7 cellular contexts compared by ENCODE assay signal in the genomic region with DNA sequence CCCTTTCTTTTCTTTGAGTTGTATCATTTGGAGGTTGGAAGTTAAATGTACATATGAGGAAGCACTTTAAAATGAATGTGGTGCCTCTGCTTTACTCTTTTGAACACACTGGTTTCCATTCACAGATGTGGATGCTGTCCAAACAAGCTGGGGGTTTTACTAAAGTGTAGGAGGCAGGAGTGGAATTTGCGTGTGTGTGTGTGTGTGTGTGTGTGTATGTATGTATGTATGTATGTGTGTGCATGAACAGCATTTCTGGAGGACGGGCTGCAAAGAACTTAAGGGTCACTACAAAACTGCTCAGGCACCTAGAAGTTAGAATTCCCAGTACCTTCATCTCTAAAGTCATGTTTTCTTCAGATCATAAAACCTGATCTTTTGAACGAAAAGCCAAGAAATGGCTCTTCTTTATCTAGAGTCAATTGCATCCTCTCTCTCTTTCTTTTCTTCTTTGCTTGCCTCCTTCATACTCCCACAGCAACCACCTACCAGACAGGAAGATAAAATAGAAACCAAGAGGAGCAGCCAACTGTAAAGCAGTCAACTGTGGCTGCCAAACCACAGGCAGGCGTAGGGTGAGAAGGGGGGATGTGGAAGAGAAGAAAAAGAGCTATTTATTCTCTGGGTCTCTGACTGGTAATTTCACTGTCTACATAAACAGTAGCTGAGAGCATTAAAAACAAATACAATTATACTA.
DNase-seq lines count a peak whose midpoint lies in the region; ATAC-seq, FAIRE-seq and TF ChIP-seq lines count a peak whose summit lies in the region.

No MANE protein-coding gene starts in this region.

- H2AFZ ChIP-seq in PC-3 (ENCODE audit: low read length) = no peak overlapping the region

- H3K9ac ChIP-seq in PC-3 (ENCODE audit: low read length) = no peak overlapping the region

- intact Hi-C loops in PC-3 (cut with micrococcal nuclease) = no loop called here
- intact Hi-C loops in ascending aorta (cut with DNase I) = no loop called here

- H3K4me3 ChIP-seq in epithelial cell of proximal tubule (ENCODE audit: low read depth, low read length) = no peak overlapping the region
- no peak overlapping the region for H3K4me3 ChIP-seq in PC-3 (ENCODE audit: low read length)
- no peak overlapping the region for H3K4me3 ChIP-seq in ascending aorta

- H3K27me3 ChIP-seq in PC-3 (ENCODE audit: low read length) (0 out of 2 replicates have a peak, but pooled peaks cover 7% of the 10 kb centered on the region), ascending aorta (no peaks in the 10 kb centered on the region)

- BruUV-seq in PC-3 (replicated peaks; lab: Mats Ljungman, UMichigan) = no TSS peak

- H3K9me2 ChIP-seq in PC-3 (replicated peaks; ENCODE audit: low read length) = no peaks in the 10 kb centered on the region

- POLR2A ChIA-PET in PC-3 (lab: Charles Lee; ENCODE audit: unreplicated experiment) = no interaction called here

- H3K79me2 ChIP-seq in PC-3 (ENCODE audit: low read length) = no peaks in the 10 kb centered on the region

- DNase-seq in GM19239 (ENCODE audit: insufficient read length, low spot score) (peak; percentile 14), OCI-M1 (lab: John Stamatoyannopoulos, UW) (peak; percentile 78), epithelial cell of proximal tubule (ENCODE audit: low read depth) (peak; percentile 36), PC-3 (no peak), NCI-H1048 (lab: John Stamatoyannopoulos, UW) (no peak), ascending aorta (ENCODE audit: low spot score in 2 of 2) (no peak)

- CTCF ChIA-PET in PC-3 (lab: Charles Lee) = no interaction called here

- no peaks in the 10 kb centered on the region for H3F3A ChIP-seq in PC-3 (ENCODE audit: low read length, unreplicated experiment)

- no peak overlapping the region for H3K27ac ChIP-seq in PC-3 (ENCODE audit: low read length)
- H3K27ac ChIP-seq in ascending aorta = no peak overlapping the region

- TF ChIP-seq CTCF in epithelial cell of proximal tubule (conservative IDR thresholded peaks at IDR 0.05; ENCODE audit: low read depth, low read length) (no peak), PC-3 (conservative IDR thresholded peaks at IDR 0.05; ENCODE audit: low read depth, low read length) (no peak), ascending aorta (IDR thresholded peaks at IDR 0.05) (no peak)

- no peak overlapping the region for H3K4me2 ChIP-seq in PC-3 (ENCODE audit: low read length)

- FAIRE-seq in GM19239 (lab: Jason Lieb, UNC) = peak; percentile 93

- H3K4me1 ChIP-seq in PC-3 (ENCODE audit: insufficient read depth, low read length) (no peaks in the 10 kb centered on the region), ascending aorta (no peaks in the 10 kb centered on the region)

- no peaks in the 10 kb centered on the region for H4K20me1 ChIP-seq in PC-3 (ENCODE audit: low read length)

- H3K36me3 ChIP-seq in PC-3 (ENCODE audit: low read depth, low read length) (no peaks in the 10 kb centered on the region), ascending aorta (no peaks in the 10 kb centered on the region)

- H3K9me3 ChIP-seq in PC-3 (ENCODE audit: low read length) (no peaks in the 10 kb centered on the region), ascending aorta (no peaks in the 10 kb centered on the region)

- ATAC-seq in HG02943 (IDR thresholded peaks at IDR 0.05; ENCODE audit: low read depth, unreplicated experiment) = peak; percentile 100
- no peak for ATAC-seq in PC-3

Comparison
In these comparisons a context has a peak if more than half of its experiments do, and no peak if none do; other contexts are left out.
1. DNase-seq: peak in GM19239 (single experiment), OCI-M1 (single experiment) and epithelial cell of proximal tubule (single experiment); none in PC-3 (single experiment), NCI-H1048 (single experiment) and ascending aorta (0 of 2).